Comparison of ENCODE assay signal across 8 cellular contexts in genomic region chr10:27242473-27242950, GRCh38. TPM values are rescaled to one million over a fixed set of nuclear protein-coding genes. Genes with fewer than 3 reads are reported as not detected.
DNase-seq lines count a peak whose midpoint lies in the region; ATAC-seq and TF ChIP-seq lines count a peak whose summit lies in the region.

No MANE protein-coding gene starts in this region.

- H3K9me3 Mint-ChIP-seq in memory B cell, result no peaks in the 10 kb centered on the region

- no peaks in the 10 kb centered on the region for H3K27me3 Mint-ChIP-seq in memory B cell

- H3K4me3 ChIP-seq in heart left ventricle (peak overlapping the region; percentile 61 to 90 (median 80)), astrocyte of the spinal cord (ENCODE audit: low read depth, low read length) (peak overlapping the region; percentile 84), uterus (peak overlapping the region; percentile 69 to 97)

- H3K27ac Mint-ChIP-seq in memory B cell, result peak overlapping the region; percentile 96

- H3K4me1 ChIP-seq in heart left ventricle (peaks cover 2 to 38% (median 30%) of the 10 kb centered on the region in 12 donors), uterus (peaks cover 0 to 6% of the 10 kb centered on the region in 2 donors)

- no peak for ATAC-seq in heart left ventricle
- no peak for ATAC-seq in left cardiac atrium
- ATAC-seq in memory B cell (ENCODE audit: low read depth), result peak; percentile 0
- no peak for ATAC-seq in HG02588 (IDR thresholded peaks at IDR 0.05; ENCODE audit: unreplicated experiment)

- in situ Hi-C loops in astrocyte of the spinal cord (cut with HindIII; ENCODE audit: low sequenced_read_pairs), result no loop called here

- peak overlapping the region; percentile 90 for H3K4me3 Mint-ChIP-seq in memory B cell

- H3K36me3 ChIP-seq in heart left ventricle (peaks cover 0 to 8% (median 0%) of the 10 kb centered on the region in 9 donors), uterus (no peaks in the 10 kb centered on the region)

- peaks cover 22% of the 10 kb centered on the region for H3K4me1 Mint-ChIP-seq in memory B cell

- TF ChIP-seq POLR2A in heart left ventricle (IDR thresholded peaks at IDR 0.05) (no peak), uterus (IDR thresholded peaks at IDR 0.05) (no peak)

- H3K27me3 ChIP-seq in heart left ventricle, result no peaks in the 10 kb centered on the region
- no peaks in the 10 kb centered on the region for H3K27me3 ChIP-seq in uterus

- TF ChIP-seq CTCF in heart left ventricle (IDR thresholded peaks at IDR 0.05) (no peak), astrocyte of the spinal cord (IDR thresholded peaks at IDR 0.05; ENCODE audit: low read depth, low read length) (no peak), uterus (IDR thresholded peaks at IDR 0.05) (no peak)

- H3K36me3 Mint-ChIP-seq in memory B cell, result peaks cover 6% of the 10 kb centered on the region

- 1 to 4% (median 2%) methylated on average over 6 of the region's 6 CpGs for WGBS in heart left ventricle, 4 donors

- DNase-seq in heart left ventricle (no peak), left cardiac atrium (no peak), astrocyte of the spinal cord (ENCODE audit: low read depth, low spot score) (no peak), memory B cell (ENCODE audit: low spot score in 2 of 2) (no peak), uterus (no peak), NCI-H1436 (lab: John Stamatoyannopoulos, UW) (no peak), NOMO-1 (lab: John Stamatoyannopoulos, UW; ENCODE audit: unreplicated experiment in 2 of 2) (no peak)

- H3K9me3 ChIP-seq in heart left ventricle, result no peaks in the 10 kb centered on the region
- no peaks in the 10 kb centered on the region for H3K9me3 ChIP-seq in uterus

- intact Hi-C loops in heart left ventricle (cut with DNase I) (loop anchor here in 4 of 10 donors (1.0 to 10.0 kb wide), 3 partner anchors 88 to 262 kb away; partner anchors contain the start of genes YME1L1 (in 3 of the 4), MASTL (in 1 of the 4) and RAB18 (in 1 of the 4)), left cardiac atrium (cut with DNase I) (no loop called here), uterus (cut with DNase I; ENCODE audit: low total_unique reads) (no loop called here)

- peak overlapping the region; percentile 90 to 98 (median 96) for H3K27ac ChIP-seq in heart left ventricle
- H3K27ac ChIP-seq in uterus, result peak overlapping the region; percentile 94 to 99

RNA-seq across cellular contexts. Expression of gene ACBD5, which starts 1.9 kb away (rescaled TPM):
- total RNA-seq in heart left ventricle (10 to 100 TPM; 48.8 to 86.0 (median 72.9) TPM), left cardiac atrium (10 to 100 TPM; 34.9 to 36.1 TPM), uterus (10 to 100 TPM; 12.8 to 27.0 (median 17.6) TPM)
- polyA plus RNA-seq in heart left ventricle, result 10 to 100 TPM; 28.3 to 41.1 TPM
